ENCODE assay signal across 10 cellular contexts in genomic region chr1:167491586-167492408, GRCh38. TPM values are rescaled to one million over a fixed set of nuclear protein-coding genes. Genes with fewer than 3 reads are reported as not detected.
DNase-seq lines count a peak whose midpoint lies in the region; ATAC-seq and TF ChIP-seq lines count a peak whose summit lies in the region.
"Had no signal": no experiment of that assay in that cellular context is flagged by ENCODE, and none has a peak within 500 bp of the region (broad histone marks: within the 10 kb centered on the region; RNA-seq: fewer than 3 reads in every experiment).

No MANE protein-coding gene starts in this region.

- H3K9ac ChIP-seq in endodermal cell (ENCODE audit: extremely low read depth, low read length, poor library complexity, severe bottlenecking), result no peak overlapping the region

- no peak for ATAC-seq in HG03108 (IDR thresholded peaks at IDR 0.05; ENCODE audit: unreplicated experiment)

- peaks cover 64% of the 10 kb centered on the region for H3K36me3 Mint-ChIP-seq in T-helper 2 cell treated with Interferon-gamma antibody and Interleukin-4, amounts not matched to agents 5 μg/mL and 100 μg/mL, for 36 hours (ENCODE audit: low read depth)
- H3K36me3 Mint-ChIP-seq in endodermal cell (ENCODE audit: low read depth), result no peaks in the 10 kb centered on the region

- peaks cover 5% of the 10 kb centered on the region for H3K4me1 ChIP-seq in endodermal cell (ENCODE audit: control insufficient read depth, insufficient read depth, low read length)
- no peaks in the 10 kb centered on the region for H3K4me1 ChIP-seq in prostate gland (replicated peaks)
- H3K4me1 ChIP-seq: BE2C had no signal

- H3K27me3 ChIP-seq in endodermal cell (ENCODE audit: control insufficient read depth, insufficient read depth, low read length, poor library complexity, severe bottlenecking), result no peaks in the 10 kb centered on the region
- H3K27me3 ChIP-seq in prostate gland (replicated peaks; ENCODE audit: insufficient read depth), result no peaks in the 10 kb centered on the region
- H3K27me3 ChIP-seq: BE2C had no signal

- peak; percentile 38 for DNase-seq in stimulated activated CD4-positive, alpha-beta T cell treated with anti-CD3 and anti-CD28 coated beads, Interleukin-4, amount 100 ng/mL, for 1 hour
- no peak for DNase-seq in stimulated activated CD4-positive, alpha-beta T cell treated with anti-CD3 and anti-CD28 coated beads, Interleukin-12 subunit alpha, Interleukin-12 subunit beta, amount 100 ng/mL, for 4 hours
- peak; percentile 59 for DNase-seq in T-helper 2 cell treated with Interferon-gamma antibody and Interleukin-4, amounts not matched to agents 5 μg/mL and 100 μg/mL, for 36 hours (ENCODE audit: low spot score)
- peak; percentile 82 for DNase-seq in endodermal cell
- no peak for DNase-seq in globus pallidus (ENCODE audit: low spot score)
- no peak for DNase-seq in prostate gland (ENCODE audit: low spot score)
- no peak for DNase-seq in activated CD8-positive, alpha-beta memory T cell treated with anti-CD3 and anti-CD28 coated beads for 24 hours
- DNase-seq: BE2C, NCI-H524 had no signal

- peak overlapping the region; percentile 78 for H3K4me3 Mint-ChIP-seq in T-helper 2 cell treated with Interferon-gamma antibody and Interleukin-4, amounts not matched to agents 5 μg/mL and 100 μg/mL, for 36 hours
- no peak overlapping the region for H3K4me3 Mint-ChIP-seq in endodermal cell

- no peak for TF ChIP-seq POLR2A in prostate gland (IDR thresholded peaks at IDR 0.05)

- TF ChIP-seq CTCF in endodermal cell (conservative IDR thresholded peaks at IDR 0.05) (peak; percentile 27), prostate gland (IDR thresholded peaks at IDR 0.05) (no peak)

- peak overlapping the region; percentile 89 for H3K27ac Mint-ChIP-seq in T-helper 2 cell treated with Interferon-gamma antibody and Interleukin-4, amounts not matched to agents 5 μg/mL and 100 μg/mL, for 36 hours
- peak overlapping the region; percentile 53 for H3K27ac Mint-ChIP-seq in endodermal cell

- H3K9me3 Mint-ChIP-seq in T-helper 2 cell treated with Interferon-gamma antibody and Interleukin-4, amounts not matched to agents 5 μg/mL and 100 μg/mL, for 36 hours, result no peaks in the 10 kb centered on the region
- no peaks in the 10 kb centered on the region for H3K9me3 Mint-ChIP-seq in endodermal cell

- WGBS in endodermal cell (ENCODE audit: insufficient coverage in 1 of 2, insufficient read length in 1 of 2), 2 experiments, result 72 to 76% methylated on average over 8 to 12 of the region's 12 CpGs
- WGBS in prostate gland, result 74% methylated on average over 12 of the region's 12 CpGs

- H3K9me3 ChIP-seq in endodermal cell (ENCODE audit: control insufficient read depth, low read length) (no peaks in the 10 kb centered on the region), prostate gland (no peaks in the 10 kb centered on the region)
- H3K9me3 ChIP-seq: BE2C had no signal

- no peaks in the 10 kb centered on the region for H3K27me3 Mint-ChIP-seq in T-helper 2 cell treated with Interferon-gamma antibody and Interleukin-4, amounts not matched to agents 5 μg/mL and 100 μg/mL, for 36 hours (ENCODE audit: low read depth)
- peaks cover 8% of the 10 kb centered on the region for H3K27me3 Mint-ChIP-seq in endodermal cell (ENCODE audit: insufficient read depth)

- H3K27ac ChIP-seq in endodermal cell (ENCODE audit: low read depth, low read length), result peak overlapping the region; percentile 52
- H3K27ac ChIP-seq in prostate gland, result no peak overlapping the region

- intact Hi-C loops in prostate gland (cut with DNase I), result no loop called here

- H3K4me1 Mint-ChIP-seq in T-helper 2 cell treated with Interferon-gamma antibody and Interleukin-4, amounts not matched to agents 5 μg/mL and 100 μg/mL, for 36 hours (ENCODE audit: low read depth), result peaks cover 57% of the 10 kb centered on the region
- peaks cover 23% of the 10 kb centered on the region for H3K4me1 Mint-ChIP-seq in endodermal cell

- H3K4me3 ChIP-seq in endodermal cell (ENCODE audit: low read length) (no peak overlapping the region), prostate gland (no peak overlapping the region)

- no peaks in the 10 kb centered on the region for H3K36me3 ChIP-seq in endodermal cell (ENCODE audit: control insufficient read depth, insufficient read depth, low read length)
- H3K36me3 ChIP-seq in prostate gland, result no peaks in the 10 kb centered on the region
- H3K36me3 ChIP-seq: BE2C had no signal

RNA-seq across cellular contexts. Expression of gene CD247, which starts 26.5 kb away (rescaled TPM):
- total RNA-seq in endodermal cell (under 1 TPM; 0.46 to 0.55 TPM), prostate gland (under 1 TPM in 1 of 2 donors, not detected in 1; 0.96 TPM)
- 0.36 TPM for polyA plus RNA-seq in endodermal cell (2013, experiment 1 of 2)
- polyA plus RNA-seq in endodermal cell (2013, experiment 2 of 2), result 0.50 TPM

Comparison
In these comparisons a context has a peak if more than half of its experiments do, and no peak if none do; other contexts are left out.
1. DNase-seq: peak in stimulated activated CD4-positive, alpha-beta T cell treated with anti-CD3 and anti-CD28 coated beads, Interleukin-4, amount 100 ng/mL, for 1 hour (single experiment), T-helper 2 cell treated with Interferon-gamma antibody and Interleukin-4, amounts not matched to agents 5 μg/mL and 100 μg/mL, for 36 hours (single experiment) and endodermal cell (single experiment); none in stimulated activated CD4-positive, alpha-beta T cell treated with anti-CD3 and anti-CD28 coated beads, Interleukin-12 subunit alpha, Interleukin-12 subunit beta, amount 100 ng/mL, for 4 hours (single experiment), globus pallidus (single experiment), prostate gland (single experiment) and activated CD8-positive, alpha-beta memory T cell treated with anti-CD3 and anti-CD28 coated beads for 24 hours (single experiment).